32 cellular contexts compared by ENCODE assay signal in the genomic region with DNA sequence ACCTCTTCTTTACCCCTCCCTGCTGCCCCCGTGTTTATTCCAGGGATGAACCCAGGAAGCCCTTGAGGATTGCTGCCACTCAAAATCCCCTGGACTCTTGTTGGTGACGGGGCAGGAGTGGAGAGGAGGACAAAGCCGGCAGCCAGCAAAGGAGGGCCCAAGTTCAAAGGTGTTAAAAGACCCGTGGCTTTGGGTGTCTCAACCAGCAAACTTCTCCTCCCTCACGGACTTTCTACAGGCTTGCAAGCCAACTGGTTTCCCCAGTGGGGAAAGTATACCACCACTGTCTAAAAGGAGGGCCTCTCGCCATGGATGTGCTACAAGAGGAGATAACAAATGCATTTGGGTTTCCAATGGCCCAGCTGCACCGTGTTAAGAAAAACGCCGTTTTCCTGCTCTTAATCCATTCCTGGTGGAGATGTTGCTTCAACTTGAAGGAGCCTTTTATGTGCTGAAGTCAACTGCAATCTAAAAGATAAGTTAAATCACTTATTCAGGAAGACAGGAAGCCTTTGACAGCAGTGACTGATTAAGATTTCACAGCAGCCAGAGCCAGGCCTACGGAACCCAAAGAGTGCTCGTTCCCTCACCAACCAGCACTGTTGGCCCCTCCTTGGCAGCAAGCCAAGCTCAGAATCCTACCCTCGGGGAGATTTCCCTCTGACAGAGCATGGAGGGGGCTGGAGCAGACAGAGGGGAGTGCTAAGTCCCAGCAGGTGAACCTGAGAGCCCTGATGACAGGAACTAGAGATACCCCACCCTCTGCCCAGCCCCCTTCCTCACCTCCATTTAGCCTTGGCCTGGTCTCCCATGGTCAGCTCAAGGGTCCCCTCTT. TPM values are rescaled to one million over a fixed set of nuclear protein-coding genes. Genes with fewer than 3 reads are reported as not detected.
"Had no signal": no experiment of that assay in that cellular context is flagged by ENCODE, and none has a peak within 500 bp of the region (broad histone marks: within the 10 kb centered on the region; RNA-seq: fewer than 3 reads in every experiment).

No MANE protein-coding gene starts in this region.

- DNase-seq: colonic mucosa; dermis blood vessel endothelial cell; effector memory CD4-positive, alpha-beta T cell; erythroblast; esophagus squamous epithelium; foreskin melanocyte; glutamatergic neuron; heart right ventricle; hypothalamus; left ventricle myocardium superior; lower lobe of right lung; mucosa of descending colon; naive B cell; pancreas; retina; stimulated activated CD4-positive, alpha-beta T cell treated with anti-CD3 and anti-CD28 coated beads, Interleukin-12 subunit alpha, Interleukin-12 subunit beta, amount 100 ng/mL, for 4 hours; stimulated activated CD4-positive, alpha-beta T cell treated with anti-CD3 and anti-CD28 coated beads, Interleukin-1b, Interleukin-23, amount 100 ng/mL, for 48 hours; stimulated activated CD4-positive, alpha-beta T cell treated with anti-CD3 and anti-CD28 coated beads, Interleukin-4, amount 100 ng/mL, for 1 hour; stimulated activated CD8-positive, alpha-beta memory T cell treated with anti-CD3 and anti-CD28 coated beads, Interleukin-4, amount 100 ng/mL, for 48 hours; stimulated activated naive CD4-positive, alpha-beta T cell; stimulated activated naive CD8-positive, alpha-beta T cell treated with anti-CD3 and anti-CD28 coated beads, Interleukin-15, amount 100 ng/mL, for 72 hours; transverse colon; upper lobe of right lung; uterus had no signal

- H3K27ac ChIP-seq: colonic mucosa, esophagus squamous epithelium, heart right ventricle, lower lobe of right lung, neutrophil, pancreas, suprapubic skin, transverse colon, upper lobe of right lung, uterus had no signal

- H3K9me3 ChIP-seq: colonic mucosa, esophagus squamous epithelium, heart right ventricle, lower lobe of right lung, mucosa of descending colon, neutrophil, pancreas, suprapubic skin, transverse colon, upper lobe of right lung, uterus had no signal

- FAIRE-seq: endometrium, keratinocyte, pancreas had no signal

- H3K4me3 ChIP-seq: colonic mucosa, esophagus squamous epithelium, heart right ventricle, lower lobe of right lung, mucosa of descending colon, pancreas, smooth muscle cell, suprapubic skin, transverse colon, upper lobe of right lung, uterus had no signal

- H3K4me2 ChIP-seq: smooth muscle cell had no signal

- ATAC-seq: heart right ventricle; left ventricle myocardium superior; lower lobe of right lung; mucosa of descending colon; natural killer cell treated with Interleukin-12 subunit alpha and Interleukin-12 subunit beta and Interleukin-15 and Interleukin-18, amount 100 ng/mL, for 72 hours; pancreas; sciatic nerve; stimulated activated naive CD8-positive, alpha-beta T cell treated with anti-CD3 and anti-CD28 coated beads, Interleukin-15, amount 100 ng/mL, for 72 hours; upper lobe of right lung had no signal

- H3K36me3 ChIP-seq: colonic mucosa, esophagus squamous epithelium, heart right ventricle, lower lobe of right lung, neutrophil, pancreas, suprapubic skin, transverse colon, upper lobe of right lung, uterus had no signal

- H3K4me1 ChIP-seq: colonic mucosa, lower lobe of right lung, pancreas, transverse colon, upper lobe of right lung, uterus had no signal

- H3K27me3 ChIP-seq: colonic mucosa, heart right ventricle, pancreas, suprapubic skin, transverse colon, upper lobe of right lung, uterus had no signal

RNA-seq across cellular contexts. Expression of a gene that starts 57.8 kb away (rescaled TPM):
- total RNA-seq: dermis blood vessel endothelial cell; natural killer cell treated with Interleukin-12 subunit alpha and Interleukin-12 subunit beta and Interleukin-15 and Interleukin-18, amount 100 ng/mL, for 72 hours; pulmonary artery endothelial cell had no signal
